In the genomic region with DNA sequence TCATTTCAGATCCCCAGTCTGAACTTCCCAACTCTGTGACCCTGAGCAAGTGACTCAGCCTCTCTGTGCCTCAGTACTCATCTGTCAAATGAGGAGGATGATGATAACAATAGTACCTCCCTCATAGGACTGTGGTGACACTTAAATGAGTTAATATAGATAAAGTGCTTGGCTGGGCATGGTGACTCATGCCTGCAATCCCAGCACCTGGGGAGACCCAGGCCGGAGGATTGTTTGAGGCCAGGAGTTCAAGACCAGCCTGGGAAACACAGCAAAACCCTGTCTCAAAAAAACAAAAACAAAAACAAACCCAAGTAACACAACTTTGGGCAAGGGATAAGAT, we compare ENCODE assay signal across 8 cellular contexts. TPM values are rescaled to one million over a fixed set of nuclear protein-coding genes. Genes with fewer than 3 reads are reported as not detected.
DNase-seq lines count a peak whose midpoint lies in the region; TF ChIP-seq lines count a peak whose summit lies in the region.

No MANE protein-coding gene starts in this region.

- TF ChIP-seq CTCF in GM12865 (IDR thresholded peaks at IDR 0.05; ENCODE audit: insufficient read depth, low read depth, low read length, missing control alignments) (no peak), OCI-LY1 (IDR thresholded peaks at IDR 0.05; ENCODE audit: low read length) (no peak), Caco-2 (IDR thresholded peaks at IDR 0.05; ENCODE audit: insufficient read depth in 1 of 2, low read depth in 1 of 2, low read length in 1 of 2, severe bottlenecking in 1 of 2, unreplicated experiment in 1 of 2) (no peak)

- peak overlapping the region; percentile 99 for H3K27ac Mint-ChIP-seq in activated naive CD8-positive, alpha-beta T cell
- no peak overlapping the region for H3K27ac Mint-ChIP-seq in Caco-2 (ENCODE audit: unreplicated experiment)

- H3K4me1 Mint-ChIP-seq in activated naive CD8-positive, alpha-beta T cell (ENCODE audit: low read depth), result peaks cover 85% of the 10 kb centered on the region
- no peaks in the 10 kb centered on the region for H3K4me1 Mint-ChIP-seq in Caco-2 (ENCODE audit: low read depth, unreplicated experiment)

- CTCF ChIA-PET in Caco-2 (lab: Charles Lee), result interaction anchor here (1.4 kb wide), 1 partner anchor 43 kb away, joined by 3 read pairs; no protein-coding TSS in a partner anchor

- POLR2A ChIA-PET in Caco-2 (lab: Charles Lee), result no interaction called here

- H3K9ac ChIP-seq in OCI-LY1 (ENCODE audit: low read length), result peak overlapping the region; percentile 49

- H3K79me2 ChIP-seq in OCI-LY1 (ENCODE audit: insufficient read depth, low read length), result no peaks in the 10 kb centered on the region

- BruUV-seq in Caco-2 (replicated peaks; lab: Mats Ljungman, UMichigan), result no TSS peak

- H4K20me1 ChIP-seq in OCI-LY1 (ENCODE audit: insufficient read depth, low read length), result no peaks in the 10 kb centered on the region

- H3K27ac ChIP-seq in OCI-LY1 (ENCODE audit: low read depth, low read length, poor library complexity, severe bottlenecking) (peak overlapping the region; percentile 98), skin epidermis (peak overlapping the region in 19 of 21 experiments; percentile 50 to 95 (median 80))

- no peaks in the 10 kb centered on the region for H3K9me2 ChIP-seq in OCI-LY1 (ENCODE audit: low read depth, low read length)

- intact Hi-C loops in Caco-2 (cut with micrococcal nuclease; ENCODE audit: unreplicated experiment) (no loop called here), posterior cingulate gyrus (cut with DNase I) (no loop called here)

- no peak overlapping the region for H2AFZ ChIP-seq in OCI-LY1 (ENCODE audit: low read length)

- H3K4me1 ChIP-seq in OCI-LY1 (ENCODE audit: insufficient read depth, low read length, severe bottlenecking), result peaks cover 78% of the 10 kb centered on the region
- H3K4me1 ChIP-seq in Caco-2, result no peaks in the 10 kb centered on the region

- peaks cover 2% of the 10 kb centered on the region for H3K36me3 Mint-ChIP-seq in activated naive CD8-positive, alpha-beta T cell
- H3K36me3 Mint-ChIP-seq in Caco-2 (ENCODE audit: insufficient read depth, unreplicated experiment), result peaks cover 6% of the 10 kb centered on the region

- H3K4me3 ChIP-seq in GM12865 (ENCODE audit: low read depth, low read length) (peak overlapping the region; percentile 51), OCI-LY1 (ENCODE audit: low read depth, low read length, poor library complexity, severe bottlenecking) (peak overlapping the region; percentile 33), skin epidermis (no peak overlapping the region), Caco-2 (ENCODE audit: low read depth, low read length) (no peak overlapping the region)

- H3K4me2 ChIP-seq in OCI-LY1 (ENCODE audit: low read length), result peak overlapping the region; percentile 62

- H3K36me3 ChIP-seq in OCI-LY1 (ENCODE audit: insufficient read depth, low read length) (no peaks in the 10 kb centered on the region), Caco-2 (ENCODE audit: control insufficient read depth, insufficient read depth, low read length) (no peaks in the 10 kb centered on the region)

- no peaks in the 10 kb centered on the region for H3K9me3 ChIP-seq in OCI-LY1 (ENCODE audit: low read length)
- H3K9me3 ChIP-seq in Caco-2, result no peaks in the 10 kb centered on the region

- DNase-seq in GM12865 (ENCODE audit: low read depth) (peak; percentile 66), Caco-2 (no peak), NCI-H2081 treated with DMSO at 0.1 percent for 48 hours (lab: John Stamatoyannopoulos, UW) (no peak), NCI-H69 (lab: John Stamatoyannopoulos, UW) (no peak), posterior cingulate gyrus (no peak)

- H3K4me3 Mint-ChIP-seq in activated naive CD8-positive, alpha-beta T cell, result peak overlapping the region; percentile 88
- H3K4me3 Mint-ChIP-seq in Caco-2 (ENCODE audit: unreplicated experiment), result no peak overlapping the region

- H3K27me3 ChIP-seq in OCI-LY1 (ENCODE audit: insufficient read depth, low read length) (no peaks in the 10 kb centered on the region), Caco-2 (replicated peaks; ENCODE audit: control insufficient read depth, insufficient read depth, low read length) (no peaks in the 10 kb centered on the region)

- H3K27me3 Mint-ChIP-seq in activated naive CD8-positive, alpha-beta T cell, result no peaks in the 10 kb centered on the region
- H3K27me3 Mint-ChIP-seq in Caco-2 (ENCODE audit: insufficient read depth, unreplicated experiment), result no peaks in the 10 kb centered on the region

- no peaks in the 10 kb centered on the region for H3K9me3 Mint-ChIP-seq in activated naive CD8-positive, alpha-beta T cell (ENCODE audit: low read depth)
- H3K9me3 Mint-ChIP-seq in Caco-2 (ENCODE audit: unreplicated experiment), result no peaks in the 10 kb centered on the region

- H3F3A ChIP-seq in OCI-LY1 (ENCODE audit: insufficient read depth, low read length), result peaks cover 14% of the 10 kb centered on the region; the same call in 1 of the 2 replicates

RNA-seq across cellular contexts. Expression of a gene that starts 4.8 kb away (rescaled TPM):
- 49.6 and 50.2 TPM in 2 replicates for total RNA-seq in Caco-2 (2022)

Comparison
In these comparisons a context has a peak if more than half of its experiments do, and no peak if none do; other contexts are left out.
1. H3K4me3 ChIP-seq: peak in GM12865 (single experiment) and OCI-LY1 (single experiment); none in skin epidermis (0 of 7) and Caco-2 (single experiment).